21 cellular contexts compared by ENCODE assay signal in the genomic region with DNA sequence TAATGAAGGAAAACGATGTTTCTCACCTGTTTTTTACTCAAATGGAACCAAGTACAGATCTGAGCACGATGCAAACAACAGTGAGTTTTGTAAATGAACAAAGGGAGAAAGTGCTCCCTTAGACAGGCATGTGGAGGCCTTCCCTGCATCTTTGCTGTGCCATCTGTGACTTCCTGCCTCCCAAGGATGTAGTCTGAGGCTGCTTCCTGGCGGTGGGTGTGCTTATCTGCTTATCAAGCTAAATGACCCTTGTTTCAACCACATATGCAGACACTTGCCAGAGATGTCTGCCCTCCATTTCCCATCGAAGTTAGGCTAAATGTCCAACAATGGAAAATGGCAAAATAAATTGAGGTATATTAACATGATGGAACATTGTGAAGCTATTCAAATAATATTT. TPM values are rescaled to one million over a fixed set of nuclear protein-coding genes. Genes with fewer than 3 reads are reported as not detected.
DNase-seq lines count a peak whose midpoint lies in the region; ATAC-seq and TF ChIP-seq lines count a peak whose summit lies in the region.
"Had no signal": no experiment of that assay in that cellular context is flagged by ENCODE, and none has a peak within 500 bp of the region (broad histone marks: within the 10 kb centered on the region; RNA-seq: fewer than 3 reads in every experiment).

No MANE protein-coding gene starts in this region.

- no peaks in the 10 kb centered on the region for H4K20me1 ChIP-seq in OCI-LY7 (ENCODE audit: insufficient read depth, low read length)

- CTCF ChIA-PET in activated CD8-positive, alpha-beta memory T cell treated with anti-CD3 and anti-CD28 coated beads, Interleukin-2, amount 10 ng/mL, durations not matched to agents 7 days and 5 days (lab: Charles Lee) = interaction anchor here (2.9 to 3.2 kb wide), 2 partner anchors 11 to 35 kb away, joined by 15 to 21 read pairs; a partner anchor contains a TSS
- CTCF ChIA-PET in OCI-LY7 (lab: Charles Lee; ENCODE audit: unreplicated experiment) = no interaction called here

- H3K27ac ChIP-seq in OCI-LY7 (ENCODE audit: low read depth, low read length, poor library complexity, severe bottlenecking) (peak overlapping the region; percentile 29), WERI-Rb-1 (no peak overlapping the region), mesenchymal stem cell (ENCODE audit: low read length, poor library complexity, severe bottlenecking) (no peak overlapping the region), transverse colon (no peak overlapping the region), SJCRH30 (no peak overlapping the region)
- H3K27ac ChIP-seq: A549, ovary had no signal

- H3K9me3 ChIP-seq in OCI-LY7 (ENCODE audit: low read length) (no peaks in the 10 kb centered on the region), WERI-Rb-1 (ENCODE audit: severe bottlenecking) (no peaks in the 10 kb centered on the region), mesenchymal stem cell (ENCODE audit: control insufficient read depth, low read length) (no peaks in the 10 kb centered on the region), transverse colon (no peaks in the 10 kb centered on the region), SJCRH30 (replicated peaks) (no peaks in the 10 kb centered on the region)
- H3K9me3 ChIP-seq: A549, ovary had no signal

- no peak overlapping the region for H3K9ac ChIP-seq in mesenchymal stem cell (ENCODE audit: low read length)

- H3K79me2 ChIP-seq in OCI-LY7 (ENCODE audit: insufficient read depth, low read depth, low read length) = no peaks in the 10 kb centered on the region

- no peak overlapping the region for H3K4ac ChIP-seq in mesenchymal stem cell (ENCODE audit: low read depth in 1 of 2, low read length in 2 of 2)

- H2BK120ac ChIP-seq in mesenchymal stem cell (ENCODE audit: low read depth, low read length) = no peak overlapping the region

- no peaks in the 10 kb centered on the region for H3K27me3 Mint-ChIP-seq in activated CD8-positive, alpha-beta memory T cell treated with anti-CD3 and anti-CD28 coated beads, Interleukin-2, amount 10 ng/mL, durations not matched to agents 7 days and 5 days
- H3K27me3 Mint-ChIP-seq: B cell had no signal

- no peak for DNase-seq in activated CD8-positive, alpha-beta memory T cell treated with anti-CD3 and anti-CD28 coated beads, Interleukin-2, amount 10 ng/mL, durations not matched to agents 7 days and 5 days
- DNase-seq in activated CD8-positive, alpha-beta memory T cell treated with anti-CD3 and anti-CD28 coated beads for 24 hours = no peak
- DNase-seq in OCI-LY7 (ENCODE audit: low spot score) = peak; percentile 62
- peak; percentile 36 for DNase-seq in WERI-Rb-1
- DNase-seq in mesenchymal stem cell = no peak
- DNase-seq in transverse colon = no peak
- DNase-seq in SJCRH30 = no peak
- DNase-seq in SIG-M5 treated with dmso at 0.1 percent for 504 hours (lab: John Stamatoyannopoulos, UW; ENCODE audit: unreplicated experiment) = no peak
- DNase-seq: activated CD4-positive, alpha-beta T cell treated with anti-CD3 and anti-CD28 coated beads, Interleukin-2, amount 50 U/mL, for 1 hour; Calu3; cortex of kidney; GOT3; left colon; MM.1S; naive thymus-derived CD4-positive, alpha-beta T cell; NCI-H1436; ovary; right cardiac atrium; stimulated activated CD8-positive, alpha-beta memory T cell treated with anti-CD3 and anti-CD28 coated beads, Interleukin-4, amount 100 ng/mL, for 48 hours had no signal

- ATAC-seq in activated CD8-positive, alpha-beta memory T cell treated with anti-CD3 and anti-CD28 coated beads, Interleukin-2, amount 10 ng/mL, durations not matched to agents 7 days and 5 days = no peak
- ATAC-seq: left colon; naive thymus-derived CD4-positive, alpha-beta T cell had no signal

- intact Hi-C loops in OCI-LY7 (cut with micrococcal nuclease; ENCODE audit: unreplicated experiment) = no loop called here
- intact Hi-C loops in transverse colon (cut with DNase I; ENCODE audit: low total_unique reads) = no loop called here

- H2BK5ac ChIP-seq in mesenchymal stem cell (ENCODE audit: low read depth, low read length, poor library complexity, severe bottlenecking) = no peak overlapping the region

- H2AFZ ChIP-seq in OCI-LY7 (ENCODE audit: low read length) = peak overlapping the region; percentile 59; the same call in 1 of the 2 replicates
- no peak overlapping the region for H2AFZ ChIP-seq in mesenchymal stem cell (ENCODE audit: low read depth, low read length)

- no peak overlapping the region for H3K23ac ChIP-seq in mesenchymal stem cell (ENCODE audit: low read length in 2 of 2)

- no peaks in the 10 kb centered on the region for H3K79me1 ChIP-seq in mesenchymal stem cell (replicated peaks; ENCODE audit: low read length, poor library complexity, severe bottlenecking)

- no peak for TF ChIP-seq EP300 in transverse colon (IDR thresholded peaks at IDR 0.05; ENCODE audit: low read depth)

- no peak overlapping the region for H3K4me3 ChIP-seq in OCI-LY7 (ENCODE audit: low read depth, low read length, poor library complexity, severe bottlenecking)
- no peak overlapping the region for H3K4me3 ChIP-seq in WERI-Rb-1 (ENCODE audit: low read depth, low read length)
- no peak overlapping the region for H3K4me3 ChIP-seq in mesenchymal stem cell (ENCODE audit: insufficient read depth in 1 of 2, low read depth in 1 of 2, low read length in 2 of 2)
- H3K4me3 ChIP-seq in transverse colon = no peak overlapping the region
- no peak overlapping the region for H3K4me3 ChIP-seq in SJCRH30
- H3K4me3 ChIP-seq: A549, ovary had no signal

- H3K4me1 ChIP-seq in OCI-LY7 (ENCODE audit: insufficient read depth, low read length, poor library complexity, severe bottlenecking) = peaks cover 56% of the 10 kb centered on the region
- H3K4me1 ChIP-seq in mesenchymal stem cell (ENCODE audit: control insufficient read depth, insufficient read depth, low read depth, low read length) = peaks cover 14% of the 10 kb centered on the region
- H3K4me1 ChIP-seq in transverse colon = peaks cover 0 to 5% (median 0%) of the 10 kb centered on the region in 4 donors
- no peaks in the 10 kb centered on the region for H3K4me1 ChIP-seq in SJCRH30

- H3K4me2 ChIP-seq in OCI-LY7 (ENCODE audit: low read length) = peak overlapping the region; percentile 31
- no peak overlapping the region for H3K4me2 ChIP-seq in mesenchymal stem cell (ENCODE audit: low read length, poor library complexity, severe bottlenecking)
- H3K4me2 ChIP-seq: A549 had no signal

- no peak overlapping the region for H3K4me3 Mint-ChIP-seq in activated CD8-positive, alpha-beta memory T cell treated with anti-CD3 and anti-CD28 coated beads, Interleukin-2, amount 10 ng/mL, durations not matched to agents 7 days and 5 days
- H3K4me3 Mint-ChIP-seq: B cell had no signal

- no peak for TF ChIP-seq POLR2A in transverse colon (IDR thresholded peaks at IDR 0.05)

- no peaks in the 10 kb centered on the region for H3K9me2 ChIP-seq in OCI-LY7 (ENCODE audit: insufficient read depth, low read length)

- peak overlapping the region; percentile 74 for H4K91ac ChIP-seq in mesenchymal stem cell (ENCODE audit: low read length)

- peak overlapping the region; percentile 17 for H3K27ac Mint-ChIP-seq in activated CD8-positive, alpha-beta memory T cell treated with anti-CD3 and anti-CD28 coated beads, Interleukin-2, amount 10 ng/mL, durations not matched to agents 7 days and 5 days
- H3K27ac Mint-ChIP-seq: B cell had no signal

- no peak overlapping the region for H2AK5ac ChIP-seq in mesenchymal stem cell (ENCODE audit: low read length, severe bottlenecking)

- peak overlapping the region; percentile 23 for H4K8ac ChIP-seq in mesenchymal stem cell (ENCODE audit: low read length)

- no peak overlapping the region for H3K14ac ChIP-seq in mesenchymal stem cell (ENCODE audit: low read length in 2 of 2)

- H2BK12ac ChIP-seq in mesenchymal stem cell (ENCODE audit: low read length in 2 of 2) = peak overlapping the region in 1 of 2 experiments; percentile 67

- in situ Hi-C loops in transverse colon (cut with MboI; ENCODE audit: low pct_ligation_motif_present in 1 of 4, low pct_unique_long_range_greater_than_20kb in 1 of 4, low sequenced_read_pairs in 3 of 4) = no loop called here

- H3K27me3 ChIP-seq in WERI-Rb-1 (ENCODE audit: insufficient read depth, low read depth, severe bottlenecking) (no peaks in the 10 kb centered on the region), mesenchymal stem cell (ENCODE audit: control insufficient read depth in 1 of 2, insufficient read depth in 1 of 2, low read length in 2 of 2) (peaks cover 0 to 16% of the 10 kb centered on the region in 2 experiments), transverse colon (no peaks in the 10 kb centered on the region), SJCRH30 (no peaks in the 10 kb centered on the region)
- H3K27me3 ChIP-seq: ovary had no signal

- BruUV-seq in OCI-LY7 (replicated peaks; lab: Mats Ljungman, UMichigan) = no TSS peak

- peak overlapping the region in 1 of 2 experiments; percentile 60 for H3K18ac ChIP-seq in mesenchymal stem cell (ENCODE audit: low read depth in 1 of 2, low read length in 2 of 2)

- H3K36me3 ChIP-seq in OCI-LY7 (ENCODE audit: insufficient read depth, low read length) (peaks cover 8% of the 10 kb centered on the region; the same call in 1 of the 2 replicates), WERI-Rb-1 (no peaks in the 10 kb centered on the region), mesenchymal stem cell (ENCODE audit: control insufficient read depth in 1 of 2, insufficient read depth in 2 of 2, low read depth in 1 of 2, low read length in 2 of 2) (no peaks in the 10 kb centered on the region), transverse colon (no peaks in the 10 kb centered on the region), SJCRH30 (no peaks in the 10 kb centered on the region)
- H3K36me3 ChIP-seq: ovary had no signal

- peaks cover 18% of the 10 kb centered on the region for H3K4me1 Mint-ChIP-seq in activated CD8-positive, alpha-beta memory T cell treated with anti-CD3 and anti-CD28 coated beads, Interleukin-2, amount 10 ng/mL, durations not matched to agents 7 days and 5 days

- 80% methylated on average over 3 of the region's 4 CpGs for WGBS in mesenchymal stem cell
- 57 to 63% methylated on average over 1 to 4 of the region's 4 CpGs for WGBS in transverse colon (ENCODE audit: low coverage in 1 of 2), 2 donors

- peaks cover 3% of the 10 kb centered on the region for H3K9me3 Mint-ChIP-seq in activated CD8-positive, alpha-beta memory T cell treated with anti-CD3 and anti-CD28 coated beads, Interleukin-2, amount 10 ng/mL, durations not matched to agents 7 days and 5 days (ENCODE audit: low read depth)

- peaks cover 10% of the 10 kb centered on the region for H3K36me3 Mint-ChIP-seq in activated CD8-positive, alpha-beta memory T cell treated with anti-CD3 and anti-CD28 coated beads, Interleukin-2, amount 10 ng/mL, durations not matched to agents 7 days and 5 days

- TF ChIP-seq CTCF in OCI-LY7 (conservative IDR thresholded peaks at IDR 0.05; ENCODE audit: low read length) (no peak; the same call in 1 of the 2 replicates), WERI-Rb-1 (IDR thresholded peaks at IDR 0.05; ENCODE audit: low read depth, low read length) (no peak), transverse colon (IDR thresholded peaks at IDR 0.05) (no peak)

- POLR2A ChIA-PET in OCI-LY7 (lab: Charles Lee) = interaction anchor here (0.8 kb wide), 1 partner anchor 18 kb away, joined by 3 read pairs; no protein-coding TSS in a partner anchor

- no peak overlapping the region for H2BK15ac ChIP-seq in mesenchymal stem cell (ENCODE audit: low read depth, poor library complexity, severe bottlenecking)

RNA-seq across cellular contexts. Expression of a gene that starts 34.6 kb away (rescaled TPM):
- total RNA-seq in activated CD8-positive, alpha-beta memory T cell treated with anti-CD3 and anti-CD28 coated beads, Interleukin-2, amount 10 ng/mL, durations not matched to agents 7 days and 5 days = 10 to 100 TPM in 1 of 2 experiments, 1 to 10 TPM in 1; 4.7 to 16.0 TPM
- total RNA-seq in OCI-LY7 (2014; rRNA removed; shearing (Covaris generic)) = 12.9 and 13.7 TPM in 2 replicates
- total RNA-seq in OCI-LY7 (2022) (22.2 and 26.4 TPM in 2 replicates), transverse colon (10 to 100 TPM in 1 of 4 donors, 1 to 10 TPM in 2, not detected in 1; 2.6 to 10.6 (median 7.8) TPM)
- 8.0 TPM for polyA plus RNA-seq in mesenchymal stem cell (2013, experiment 1 of 2)
- polyA plus RNA-seq in mesenchymal stem cell (2013, experiment 2 of 2) = 8.1 TPM
- total RNA-seq in SJCRH30 (2014; rRNA removed; shearing (Covaris generic)) = 2.9 and 3.1 TPM in 2 replicates
- polyA plus RNA-seq: naive thymus-derived CD4-positive, alpha-beta T cell had no signal

Comparison
In these comparisons a context has a peak if more than half of its experiments do, and no peak if none do; other contexts are left out.
1. DNase-seq: peak in OCI-LY7 (single experiment) and WERI-Rb-1 (single experiment); none in activated CD8-positive, alpha-beta memory T cell treated with anti-CD3 and anti-CD28 coated beads, Interleukin-2, amount 10 ng/mL, durations not matched to agents 7 days and 5 days (single experiment), activated CD8-positive, alpha-beta memory T cell treated with anti-CD3 and anti-CD28 coated beads for 24 hours (single experiment), mesenchymal stem cell (single experiment), transverse colon (single experiment), SJCRH30 (0 of 2) and SIG-M5 treated with dmso at 0.1 percent for 504 hours (single experiment).